9 cellular contexts compared by ENCODE assay signal in genomic region chr1:57072775-57073174, GRCh38.
DNase-seq lines count a peak whose midpoint lies in the region; ATAC-seq and TF ChIP-seq lines count a peak whose summit lies in the region.
"Had no signal": no experiment of that assay in that cellular context is flagged by ENCODE, and none has a peak within 500 bp of the region (broad histone marks: within the 10 kb centered on the region; RNA-seq: fewer than 3 reads in every experiment).

No MANE protein-coding gene starts in this region.

- no peaks in the 10 kb centered on the region for H3K27me3 ChIP-seq in vagina

- peak; percentile 51 for TF ChIP-seq CTCF in HFFc6 (IDR thresholded peaks at IDR 0.05)
- TF ChIP-seq CTCF in neural crest cell (conservative IDR thresholded peaks at IDR 0.05): peak; percentile 35
- no peak for TF ChIP-seq CTCF in vagina (IDR thresholded peaks at IDR 0.05)

- H3K27me3 Mint-ChIP-seq in HFFc6 (ENCODE audit: insufficient read depth) (peaks cover 8% of the 10 kb centered on the region), neural crest cell (ENCODE audit: low read depth) (no peaks in the 10 kb centered on the region)

- no peak overlapping the region for H3K27ac ChIP-seq in vagina

- no peak overlapping the region for H3K27ac Mint-ChIP-seq in HFFc6
- H3K27ac Mint-ChIP-seq in neural crest cell (ENCODE audit: unreplicated experiment): no peak overlapping the region

- H3K9me3 Mint-ChIP-seq in HFFc6 (no peaks in the 10 kb centered on the region), neural crest cell (peaks cover 2% of the 10 kb centered on the region)

- H3K36me3 ChIP-seq in vagina: no peaks in the 10 kb centered on the region

- no peaks in the 10 kb centered on the region for H3K4me1 ChIP-seq in vagina

- DNase-seq in HFFc6 (no peak), RPMI8226 (peak; percentile 22), neural crest cell (ENCODE audit: low read depth, low spot score) (no peak), vagina (ENCODE audit: extremely low spot score in 2 of 2) (no peak), NCI-H2196 treated with DMSO at 0.1 percent for 48 hours (lab: John Stamatoyannopoulos, UW; ENCODE audit: unreplicated experiment) (no peak), HK-2 (ENCODE audit: unreplicated experiment) (no peak)
- DNase-seq: NCI-H526 treated with DMSO at 0.1 percent for 48 hours; stimulated activated naive CD4-positive, alpha-beta T cell had no signal

- no peak for TF ChIP-seq POLR2A in vagina (IDR thresholded peaks at IDR 0.05)

- H3K4me1 Mint-ChIP-seq in HFFc6 (ENCODE audit: low read depth) (no peaks in the 10 kb centered on the region), neural crest cell (peaks cover 6% of the 10 kb centered on the region)

- ATAC-seq in GM18519 (IDR thresholded peaks at IDR 0.05; ENCODE audit: low FRiP score, unreplicated experiment): peak; percentile 59

- H3K9me3 ChIP-seq in vagina: no peaks in the 10 kb centered on the region

- peak overlapping the region; percentile 59; the same call in 1 of the 2 replicates for H3K4me3 Mint-ChIP-seq in HFFc6
- H3K4me3 Mint-ChIP-seq in neural crest cell: no peak overlapping the region

- no peaks in the 10 kb centered on the region for H3K36me3 Mint-ChIP-seq in HFFc6 (ENCODE audit: low read depth)
- H3K36me3 Mint-ChIP-seq in neural crest cell (ENCODE audit: low read depth): no peaks in the 10 kb centered on the region

- H3K4me3 ChIP-seq in vagina: no peak overlapping the region

- intact Hi-C loops in vagina (cut with DNase I): no loop called here

Comparison
In these comparisons a context has a peak if more than half of its experiments do, and no peak if none do; other contexts are left out.
1. CTCF ChIP-seq: peak in HFFc6 (single experiment) and neural crest cell (single experiment); none in vagina (0 of 3).